Comparison of ENCODE assay signal across 21 cellular contexts in the genomic region with DNA sequence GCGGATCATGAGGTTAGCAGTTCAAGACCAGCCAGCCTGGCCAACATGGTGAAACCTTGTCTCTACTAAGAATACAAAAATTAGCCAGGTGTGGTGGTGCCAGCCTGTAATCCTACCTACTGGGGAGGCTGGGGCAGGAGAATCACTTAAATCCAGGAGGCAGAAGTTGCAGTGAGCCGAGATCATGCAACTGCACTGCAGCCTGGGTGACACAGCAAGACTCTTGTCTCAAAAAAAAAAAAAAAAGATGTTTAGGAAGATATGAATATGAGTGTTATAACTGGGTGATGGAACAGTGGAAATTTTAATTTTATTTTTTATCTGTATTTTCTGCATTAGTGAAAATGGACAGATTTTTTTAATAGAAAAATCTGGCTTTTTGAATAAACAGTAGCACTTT. TPM values are rescaled to one million over a fixed set of nuclear protein-coding genes. Genes with fewer than 3 reads are reported as not detected.
A peak's percentile ranks its signal among the peaks of the same experiment; 100 is the strongest.
DNase-seq lines count a peak whose midpoint lies in the region; ATAC-seq and TF ChIP-seq lines count a peak whose summit lies in the region.
"Had no signal": no experiment of that assay in that cellular context is flagged by ENCODE, and none has a peak within 500 bp of the region (broad histone marks: within the 10 kb centered on the region; RNA-seq: fewer than 3 reads in every experiment).

No MANE protein-coding gene starts in this region.

- H3K4me3 Mint-ChIP-seq in T-helper 17 cell = no peak overlapping the region
- H3K4me3 Mint-ChIP-seq: CD14-positive monocyte; CD8-positive, alpha-beta memory T cell; GM23338; H9 had no signal

- H3K36me3 ChIP-seq in psoas muscle (ENCODE audit: insufficient read depth in 1 of 2, low read depth in 1 of 2) = no peaks in the 10 kb centered on the region
- H3K36me3 ChIP-seq: BE2C had no signal

- H3K4me1 ChIP-seq in psoas muscle = peaks cover 49% of the 10 kb centered on the region
- H3K4me1 ChIP-seq: BE2C had no signal

- no peaks in the 10 kb centered on the region for H3K9me3 ChIP-seq in T-helper 17 cell (ENCODE audit: control insufficient read depth, low read length, poor library complexity, severe bottlenecking)
- no peaks in the 10 kb centered on the region for H3K9me3 ChIP-seq in psoas muscle
- H3K9me3 ChIP-seq: A549, BE2C had no signal

- peaks cover 2% of the 10 kb centered on the region for H3K36me3 Mint-ChIP-seq in T-helper 17 cell (ENCODE audit: low read depth)

- ATAC-seq in T-helper 17 cell = no peak
- ATAC-seq in psoas muscle = no peak
- ATAC-seq in GM19023 (IDR thresholded peaks at IDR 0.05; ENCODE audit: unreplicated experiment) = no peak
- ATAC-seq in GM21423 (IDR thresholded peaks at IDR 0.05; ENCODE audit: unreplicated experiment) = no peak
- no peak for ATAC-seq in GM21515 (IDR thresholded peaks at IDR 0.05; ENCODE audit: unreplicated experiment)
- ATAC-seq: A549, GM23338, HCT116 had no signal

- 71 to 98% (median 87%) methylated on average over 2 of the region's 2 CpGs for WGBS in psoas muscle, 3 donors

- peak overlapping the region; percentile 84 for H3K27ac Mint-ChIP-seq in T-helper 17 cell
- H3K27ac Mint-ChIP-seq: CD14-positive monocyte; CD4-positive, alpha-beta T cell; GM23338; H9 had no signal

- intact Hi-C loops in psoas muscle (cut with DNase I) = no loop called here

- DNase-seq in T-helper 17 cell = no peak
- peak; percentile 56 to 57 for DNase-seq in erythroblast (lab: John Stamatoyannopoulos, UW)
- no peak for DNase-seq in psoas muscle
- DNase-seq: 8988T; ACHN; AML-193; BE2C; CD4-positive, alpha-beta T cell; CD8-positive, alpha-beta memory T cell; DMS53; DMS79 treated with DMSO at 0.1 percent for 48 hours; GF-D8; H9 had no signal

- no peak for TF ChIP-seq POLR2A in erythroblast (IDR thresholded peaks at IDR 0.05; ENCODE audit: low read length)

- H3K4me1 Mint-ChIP-seq in T-helper 17 cell = peaks cover 48% of the 10 kb centered on the region

- TF ChIP-seq CTCF in psoas muscle (IDR thresholded peaks at IDR 0.05) = no peak

- H3K4me3 ChIP-seq in psoas muscle = no peak overlapping the region
- H3K4me3 ChIP-seq: A549; BLaER1 treated with 17β-estradiol and CSF1 and Interleukin-3, amounts not matched to agents 10 nM and 100 nM; GM23338 had no signal

- no peaks in the 10 kb centered on the region for H3K27me3 Mint-ChIP-seq in T-helper 17 cell
- H3K27me3 Mint-ChIP-seq: CD4-positive, alpha-beta T cell; CD8-positive, alpha-beta memory T cell had no signal

- H3K27me3 ChIP-seq in psoas muscle (ENCODE audit: insufficient read depth in 3 of 3, low read length in 2 of 3) = no peaks in the 10 kb centered on the region
- H3K27me3 ChIP-seq: BE2C; BLaER1 treated with 17β-estradiol and CSF1 and Interleukin-3, amounts not matched to agents 10 nM and 100 nM had no signal

- H3K27ac ChIP-seq in psoas muscle = peak overlapping the region; percentile 31
- H3K27ac ChIP-seq: A549; BLaER1 treated with 17β-estradiol and CSF1 and Interleukin-3, amounts not matched to agents 10 nM and 100 nM had no signal

RNA-seq across cellular contexts. Expression of a gene that starts 14.5 kb away (rescaled TPM):
- total RNA-seq in T-helper 17 cell = 100 to 1,000 TPM in 1 of 2 donors, 10 to 100 TPM in 1; 91.4 to 111 TPM
- total RNA-seq in psoas muscle = 10 to 100 TPM; 48.0 to 83.4 (median 72.5) TPM
- polyA plus RNA-seq in psoas muscle = 10 to 100 TPM in 2 of 3 donors, 1 to 10 TPM in 1; 3.3 to 57.3 (median 13.7) TPM

Comparison
In these comparisons a context has a peak if more than half of its experiments do, and no peak if none do; other contexts are left out.
1. DNase-seq: peak in erythroblast (2 of 2); none in T-helper 17 cell (0 of 3) and psoas muscle (0 of 2).